Comparison of ENCODE assay signal across 16 cellular contexts in genomic region chr1:206014591-206014990, GRCh38. TPM values are rescaled to one million over a fixed set of nuclear protein-coding genes. Genes with fewer than 3 reads are reported as not detected.
DNase-seq lines count a peak whose midpoint lies in the region; ATAC-seq and TF ChIP-seq lines count a peak whose summit lies in the region.
"Had no signal": no experiment of that assay in that cellular context is flagged by ENCODE, and none has a peak within 500 bp of the region (broad histone marks: within the 10 kb centered on the region; RNA-seq: fewer than 3 reads in every experiment).

No MANE protein-coding gene starts in this region.

- H3K9me3 Mint-ChIP-seq in memory B cell (no peaks in the 10 kb centered on the region), natural killer cell (no peaks in the 10 kb centered on the region)
- no peaks in the 10 kb centered on the region for H3K9me3 Mint-ChIP-seq in stimulated activated memory B cell treated with anti-CD40 and anti-IgM and Interleukin-4, amounts not matched to agents 10 μg/mL and 1 μg/mL and 100 μg/mL, for 72 hours

- H3K4me3 Mint-ChIP-seq in memory B cell, result no peak overlapping the region
- no peak overlapping the region for H3K4me3 Mint-ChIP-seq in stimulated activated memory B cell treated with anti-CD40 and anti-IgM and Interleukin-4, amounts not matched to agents 10 μg/mL and 1 μg/mL and 100 μg/mL, for 72 hours
- no peak overlapping the region for H3K4me3 Mint-ChIP-seq in natural killer cell
- H3K4me3 Mint-ChIP-seq: CD4-positive, alpha-beta memory T cell had no signal

- H3K36me3 Mint-ChIP-seq in memory B cell (no peaks in the 10 kb centered on the region), natural killer cell (no peaks in the 10 kb centered on the region)
- no peaks in the 10 kb centered on the region for H3K36me3 Mint-ChIP-seq in stimulated activated memory B cell treated with anti-CD40 and anti-IgM and Interleukin-4, amounts not matched to agents 10 μg/mL and 1 μg/mL and 100 μg/mL, for 72 hours
- H3K36me3 Mint-ChIP-seq: CD4-positive, alpha-beta memory T cell had no signal

- no peak overlapping the region for H3K4me2 ChIP-seq in Loucy (ENCODE audit: low read depth, low read length, poor library complexity, severe bottlenecking)

- H3K27me3 ChIP-seq in Loucy (ENCODE audit: insufficient read depth, low read length, poor library complexity, severe bottlenecking), result no peaks in the 10 kb centered on the region

- intact Hi-C loops in natural killer cell (cut with micrococcal nuclease), result no loop called here

- ATAC-seq in memory B cell (ENCODE audit: low read depth) (no peak), natural killer cell (no peak)
- ATAC-seq in stimulated activated memory B cell treated with anti-CD40 and anti-IgM and Interleukin-4, amounts not matched to agents 10 μg/mL and 1 μg/mL and 100 μg/mL, for 72 hours, result no peak
- ATAC-seq: K562 had no signal

- CTCF ChIA-PET in HEK293T (lab: Yijun Ruan, JAX), result no interaction called here

- no peaks in the 10 kb centered on the region for H3K9me3 ChIP-seq in Loucy (ENCODE audit: insufficient read depth, low read depth, low read length)

- POLR2A ChIA-PET in HEK293T (lab: Yijun Ruan, JAX), result no interaction called here

- H3K9me2 ChIP-seq in Loucy (replicated peaks; ENCODE audit: low read depth, low read length), result no peaks in the 10 kb centered on the region

- no peak overlapping the region for H2AFZ ChIP-seq in Loucy (ENCODE audit: low read length)

- TF ChIP-seq CTCF in Loucy (conservative IDR thresholded peaks at IDR 0.05; ENCODE audit: low read length) (no peak), natural killer cell (IDR thresholded peaks at IDR 0.05) (no peak)

- no peaks in the 10 kb centered on the region for H3K36me3 ChIP-seq in Loucy (ENCODE audit: insufficient read depth, low read length)

- H3K4me1 Mint-ChIP-seq in memory B cell, result peaks cover 23% of the 10 kb centered on the region
- peaks cover 47% of the 10 kb centered on the region for H3K4me1 Mint-ChIP-seq in stimulated activated memory B cell treated with anti-CD40 and anti-IgM and Interleukin-4, amounts not matched to agents 10 μg/mL and 1 μg/mL and 100 μg/mL, for 72 hours
- H3K4me1 Mint-ChIP-seq in natural killer cell, result peaks cover 18 to 23% of the 10 kb centered on the region in 2 donors

- DNase-seq in CD1c-positive myeloid dendritic cell (ENCODE audit: extremely low spot score) (peak; percentile 59), memory B cell (ENCODE audit: low spot score in 2 of 2) (no peak), glomerular visceral epithelial cell (ENCODE audit: extremely low spot score) (no peak), HEK293T (ENCODE audit: extremely low spot score) (no peak), natural killer cell (no peak)
- DNase-seq: ACHN; C1 segment of cervical spinal cord; CD4-positive, alpha-beta memory T cell; COR-L47; GF-D8; HCEC 1CT had no signal

- no peaks in the 10 kb centered on the region for H3K27me3 Mint-ChIP-seq in memory B cell
- no peaks in the 10 kb centered on the region for H3K27me3 Mint-ChIP-seq in stimulated activated memory B cell treated with anti-CD40 and anti-IgM and Interleukin-4, amounts not matched to agents 10 μg/mL and 1 μg/mL and 100 μg/mL, for 72 hours
- peaks cover 0 to 3% of the 10 kb centered on the region in 2 donors for H3K27me3 Mint-ChIP-seq in natural killer cell (ENCODE audit: low read depth in 2 of 2)

- H4K20me1 ChIP-seq in Loucy (ENCODE audit: insufficient read depth, low read length, poor library complexity, severe bottlenecking), result no peaks in the 10 kb centered on the region

- H3K4me3 ChIP-seq in Loucy (ENCODE audit: low read length, poor library complexity, severe bottlenecking), result no peak overlapping the region
- H3K4me3 ChIP-seq: K562 had no signal

- no peaks in the 10 kb centered on the region for H3F3A ChIP-seq in Loucy (ENCODE audit: low read depth)

- peak overlapping the region; percentile 42 for H3K27ac Mint-ChIP-seq in memory B cell
- peak overlapping the region; percentile 21 for H3K27ac Mint-ChIP-seq in stimulated activated memory B cell treated with anti-CD40 and anti-IgM and Interleukin-4, amounts not matched to agents 10 μg/mL and 1 μg/mL and 100 μg/mL, for 72 hours
- H3K27ac Mint-ChIP-seq in natural killer cell, result no peak overlapping the region
- H3K27ac Mint-ChIP-seq: CD4-positive, alpha-beta memory T cell had no signal

- no peaks in the 10 kb centered on the region for H3K79me2 ChIP-seq in Loucy (ENCODE audit: insufficient read depth, low read length)

- H3K4me1 ChIP-seq in Loucy (ENCODE audit: insufficient read depth, low read length, poor library complexity, severe bottlenecking), result peaks cover 46% of the 10 kb centered on the region

- H3K9ac ChIP-seq in Loucy (ENCODE audit: low read depth, low read length, poor library complexity, severe bottlenecking), result peak overlapping the region; percentile 51

TF ChIP-seq in HEK293T, 16 proteins besides CTCF, POLR2A, EP300 and RAD21:
- TF ChIP-seq PKNOX1 (IDR thresholded peaks at IDR 0.05) (no peak), ARNT (IDR thresholded peaks at IDR 0.05) (no peak), BHLHE40 (IDR thresholded peaks at IDR 0.05; ENCODE audit: borderline replicate concordance) (no peak), L3MBTL2 (conservative IDR thresholded peaks at IDR 0.05) (no peak), TARDBP (IDR thresholded peaks at IDR 0.05) (no peak), ELF4 (IDR thresholded peaks at IDR 0.05) (no peak), FOXM1 (IDR thresholded peaks at IDR 0.05; ENCODE audit: borderline replicate concordance) (no peak), NFRKB (IDR thresholded peaks at IDR 0.05) (no peak), FOXA1 (IDR thresholded peaks at IDR 0.05) (no peak), SUZ12 (IDR thresholded peaks at IDR 0.05) (no peak), HDGF (IDR thresholded peaks at IDR 0.05; ENCODE audit: borderline replicate concordance) (no peak), ZNF384 (IDR thresholded peaks at IDR 0.05) (no peak)

RNA-seq across cellular contexts. Expression of gene CTSE, which starts 9.1 kb away (rescaled TPM):
- total RNA-seq in natural killer cell, result not detected
- total RNA-seq: A172; CD4-positive, alpha-beta memory T cell; H4 had no signal

RNA-seq across cellular contexts. Expression of gene RAB7B, which starts 11.4 kb away (rescaled TPM):
- under 1 TPM in 1 of 3 donors, not detected in 2; 0.19 TPM for total RNA-seq in natural killer cell

RNA-seq across cellular contexts. Expression of gene RHEX, which starts 38.4 kb away (rescaled TPM):
- total RNA-seq in natural killer cell, result 10 to 100 TPM in 1 of 3 donors, under 1 TPM in 1, not detected in 1; 0.24 to 21.3 TPM
- total RNA-seq: A172, H4, K562 had no signal

Comparison
In these comparisons a context has a peak if more than half of its experiments do, and no peak if none do; other contexts are left out.
1. H3K27ac Mint-ChIP-seq: peak in memory B cell (single experiment) and stimulated activated memory B cell treated with anti-CD40 and anti-IgM and Interleukin-4, amounts not matched to agents 10 μg/mL and 1 μg/mL and 100 μg/mL, for 72 hours (single experiment); none in natural killer cell (0 of 2).